ENCODE assay signal across 29 cellular contexts in genomic region chr7:36145686-36146085, GRCh38. TPM values are rescaled to one million over a fixed set of nuclear protein-coding genes. Genes with fewer than 3 reads are reported as not detected.
DNase-seq lines count a peak whose midpoint lies in the region; ATAC-seq, FAIRE-seq and TF ChIP-seq lines count a peak whose summit lies in the region.
"Had no signal": no experiment of that assay in that cellular context is flagged by ENCODE, and none has a peak within 500 bp of the region (broad histone marks: within the 10 kb centered on the region; RNA-seq: fewer than 3 reads in every experiment).

No MANE protein-coding gene starts in this region.

- WGBS in psoas muscle, 3 donors: 26 to 67% (median 30%) methylated on average over 1 of the region's 1 CpG
- 87 to 95% (median 88%) methylated on average over 1 of the region's 1 CpG for WGBS in small intestine, 3 donors

- intact Hi-C loops in psoas muscle (cut with DNase I): no loop called here

- no peaks in the 10 kb centered on the region for H3K27me3 ChIP-seq in psoas muscle (ENCODE audit: insufficient read depth in 3 of 3, low read length in 2 of 3)
- no peaks in the 10 kb centered on the region for H3K27me3 ChIP-seq in small intestine (ENCODE audit: control insufficient read depth in 2 of 2, insufficient read depth in 2 of 2, low read length in 2 of 2)
- H3K27me3 ChIP-seq: BE2C; BLaER1; BLaER1 treated with 17β-estradiol and CSF1 and Interleukin-3, amounts not matched to agents 10 nM and 100 nM had no signal

- TF ChIP-seq CTCF in psoas muscle (IDR thresholded peaks at IDR 0.05): no peak

- no peak for FAIRE-seq in small intestine (lab: Jason Lieb, UNC)
- FAIRE-seq: A204.1, D721Med had no signal

- ATAC-seq in psoas muscle: peak in 3 of 4 donors; percentile 72 to 87 (median 85)
- ATAC-seq: A549; CD8-positive, alpha-beta T cell had no signal

- H3K27ac ChIP-seq in psoas muscle (no peak overlapping the region), small intestine (ENCODE audit: low read depth in 1 of 2, low read length in 1 of 2) (no peak overlapping the region)
- H3K27ac ChIP-seq: 22Rv1; A549; BLaER1; BLaER1 treated with 17β-estradiol and CSF1 and Interleukin-3, amounts not matched to agents 10 nM and 100 nM; C4-2B had no signal

- H3K9me3 ChIP-seq in psoas muscle: no peaks in the 10 kb centered on the region
- peaks cover 2% of the 10 kb centered on the region for H3K9me3 ChIP-seq in small intestine (ENCODE audit: control insufficient read depth, low read depth)
- H3K9me3 ChIP-seq: BE2C, Caco-2 had no signal

- H3K4me3 ChIP-seq in psoas muscle (no peak overlapping the region), small intestine (ENCODE audit: low read depth in 1 of 2, low read length in 2 of 2) (no peak overlapping the region)
- H3K4me3 ChIP-seq: A549; BLaER1; BLaER1 treated with 17β-estradiol and CSF1 and Interleukin-3, amounts not matched to agents 10 nM and 100 nM had no signal

- H3K36me3 ChIP-seq in psoas muscle (ENCODE audit: insufficient read depth in 1 of 2, low read depth in 1 of 2) (no peaks in the 10 kb centered on the region), small intestine (ENCODE audit: control insufficient read depth in 2 of 2, insufficient read depth in 2 of 2, low read length in 2 of 2) (no peaks in the 10 kb centered on the region)
- H3K36me3 ChIP-seq: BE2C; BLaER1; BLaER1 treated with 17β-estradiol and CSF1 and Interleukin-3, amounts not matched to agents 10 nM and 100 nM had no signal

- H3K4me1 ChIP-seq in psoas muscle (no peaks in the 10 kb centered on the region), small intestine (ENCODE audit: control insufficient read depth in 2 of 2, insufficient read depth in 1 of 2, low read depth in 1 of 2, low read length in 1 of 2) (no peaks in the 10 kb centered on the region)
- H3K4me1 ChIP-seq: A549, BE2C, Caco-2 had no signal

- DNase-seq in psoas muscle (no peak), small intestine (no peak)
- DNase-seq: 8988T; ACHN; AML-193; BE2C; C1 segment of cervical spinal cord; Caco-2; Calu3; CD4-positive, alpha-beta memory T cell; CD4-positive, alpha-beta T cell; CD4-positive, CD25-positive, alpha-beta regulatory T cell; CD8-positive, alpha-beta memory T cell; CD8-positive, alpha-beta T cell; COR-L47; DMS 273 treated with DMSO at 0.1 percent for 48 hours; DMS153; DMS53; DMS79; DMS79 treated with DMSO at 0.1 percent for 48 hours; DND-41; EL had no signal

RNA-seq across cellular contexts. Expression of gene EEPD1, which starts 7.4 kb away (rescaled TPM):
- total RNA-seq in psoas muscle: 10 to 100 TPM; 13.3 to 51.3 (median 32.7) TPM
- 10 to 100 TPM in 2 of 3 donors, 1 to 10 TPM in 1; 7.3 to 61.2 (median 45.5) TPM for polyA plus RNA-seq in psoas muscle
- 100 to 1,000 TPM in 2 of 3 donors, 10 to 100 TPM in 1; 18.3 to 175 (median 154) TPM for polyA plus RNA-seq in small intestine
